Comparison of ENCODE assay signal across 23 cellular contexts in genomic region chr4:111736516-111736915, GRCh38.
"Had no signal": no experiment of that assay in that cellular context is flagged by ENCODE, and none has a peak within 500 bp of the region (broad histone marks: within the 10 kb centered on the region; RNA-seq: fewer than 3 reads in every experiment).

No MANE protein-coding gene starts in this region.

- H3K4me2 ChIP-seq: KMS-11, SK-N-SH had no signal

- H3K4me3 ChIP-seq: K562, Peyer's patch, SJSA1 had no signal

- H3K36me3 ChIP-seq: Peyer's patch, SJSA1 had no signal

- ATAC-seq: K562, PC-3, T-cell had no signal

- H3K27me3 ChIP-seq: Peyer's patch, SJSA1 had no signal

- H3K9ac ChIP-seq: KMS-11, SK-N-SH had no signal

- DNase-seq: MV-4-11, NCI-H1048, NCI-H1105, NCI-H1417, NCI-H1436 treated with DMSO at 0.1 percent for 48 hours, NCI-H1694, NCI-H187 treated with DMSO at 0.1 percent for 48 hours, NCI-H2081, NCI-H2107, NCI-H2227 treated with DMSO at 0.1 percent for 48 hours, NCI-H524, NCI-H526 treated with DMSO at 0.1 percent for 48 hours, NCI-H748 treated with DMSO at 0.1 percent for 48 hours, PC-3, Peyer's patch, Right ventricle myocardium superior, SIG-M5, SK-N-SH, SW 1271, T-cell had no signal

- H3K9me2 ChIP-seq: SK-N-SH had no signal

- H3K27ac ChIP-seq: KMS-11, Peyer's patch, SJSA1 had no signal

- H3K4me1 ChIP-seq: Peyer's patch, SJSA1 had no signal

- H3K9me3 ChIP-seq: Peyer's patch, SJSA1, SK-N-SH had no signal
